23 cellular contexts compared by ENCODE assay signal in the genomic region with DNA sequence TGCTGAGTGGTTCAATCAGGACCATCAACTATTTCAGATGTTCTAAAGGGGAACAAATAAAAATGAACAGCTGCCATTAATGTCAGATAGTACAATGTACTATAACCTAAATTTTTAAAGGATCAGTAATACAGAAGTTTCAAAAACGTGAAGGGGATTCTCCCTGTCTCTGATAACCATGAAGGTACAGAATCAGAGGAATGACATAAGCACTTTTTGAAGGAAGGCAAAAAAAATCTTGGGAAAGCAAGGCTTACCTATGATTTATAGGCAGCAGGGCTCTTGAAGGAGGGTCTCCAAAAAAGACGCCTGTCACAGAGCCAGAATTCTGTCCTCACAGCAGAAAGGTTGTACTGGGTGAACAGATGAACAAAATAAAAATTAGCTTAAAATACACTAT.
"Had no signal": no experiment of that assay in that cellular context is flagged by ENCODE, and none has a peak within 500 bp of the region (broad histone marks: within the 10 kb centered on the region; RNA-seq: fewer than 3 reads in every experiment).

No MANE protein-coding gene starts in this region.

- H3K27ac ChIP-seq: ovary, psoas muscle, sigmoid colon, testis, tibial artery had no signal

- H3K9me3 ChIP-seq: gastrocnemius medialis, ovary, psoas muscle, sigmoid colon, testis, tibial artery had no signal

- H3K9me3 Mint-ChIP-seq: dendritic cell treated with granulocyte-macrophage colony-stimulating factor and Interleukin-4, amounts not matched to agents 40 ng/mL and 50 ng/mL, for 4 days; memory B cell; natural killer cell; stimulated activated memory B cell treated with anti-CD40 and anti-IgM and Interleukin-4, amounts not matched to agents 10 μg/mL and 1 μg/mL and 100 μg/mL, for 72 hours; type B pancreatic cell had no signal

- H3K27ac Mint-ChIP-seq: dendritic cell treated with granulocyte-macrophage colony-stimulating factor and Interleukin-4, amounts not matched to agents 40 ng/mL and 50 ng/mL, for 4 days; stimulated activated memory B cell treated with anti-CD40 and anti-IgM and Interleukin-4, amounts not matched to agents 10 μg/mL and 1 μg/mL and 100 μg/mL, for 72 hours; type B pancreatic cell had no signal

- H3K27me3 Mint-ChIP-seq: dendritic cell treated with granulocyte-macrophage colony-stimulating factor and Interleukin-4, amounts not matched to agents 40 ng/mL and 50 ng/mL, for 4 days; memory B cell; stimulated activated memory B cell treated with anti-CD40 and anti-IgM and Interleukin-4, amounts not matched to agents 10 μg/mL and 1 μg/mL and 100 μg/mL, for 72 hours; type B pancreatic cell had no signal

- FAIRE-seq: colon, endothelial cell of umbilical vein, keratinocyte had no signal

- H3K27me3 ChIP-seq: gastrocnemius medialis, ovary, sigmoid colon, testis, tibial artery had no signal

- ATAC-seq: gastrocnemius medialis; natural killer cell; psoas muscle; right cardiac atrium; stimulated activated memory B cell treated with anti-CD40 and anti-IgM and Interleukin-4, amounts not matched to agents 10 μg/mL and 1 μg/mL and 100 μg/mL, for 72 hours; stimulated activated naive CD8-positive, alpha-beta T cell treated with anti-CD3 and anti-CD28 coated beads, Interleukin-15, Interleukin-2, amounts not matched to agents 100 U/mL and 50 U/mL, for 24 hours had no signal

- DNase-seq: effector CD8-positive, alpha-beta T cell; gastrocnemius medialis; head of caudate nucleus; natural killer cell; occipital lobe; ovary; posterior cingulate gyrus; psoas muscle; right cardiac atrium; sigmoid colon; stimulated activated CD4-positive, alpha-beta T cell treated with anti-CD3 and anti-CD28 coated beads, Interleukin-2, amount 100 ng/mL, for 24 hours; stimulated activated CD4-positive, alpha-beta T cell treated with anti-CD3 and anti-CD28 coated beads, Interleukin-4, amount 100 ng/mL, for 4 hours; stimulated activated naive CD8-positive, alpha-beta T cell treated with anti-CD3 and anti-CD28 coated beads, Interleukin-15, Interleukin-2, amounts not matched to agents 100 U/mL and 50 U/mL, for 24 hours; substantia nigra; testis; tibial artery had no signal

- H3K4me3 Mint-ChIP-seq: dendritic cell treated with granulocyte-macrophage colony-stimulating factor and Interleukin-4, amounts not matched to agents 40 ng/mL and 50 ng/mL, for 4 days; memory B cell; natural killer cell; stimulated activated memory B cell treated with anti-CD40 and anti-IgM and Interleukin-4, amounts not matched to agents 10 μg/mL and 1 μg/mL and 100 μg/mL, for 72 hours; type B pancreatic cell had no signal
